Comparison of ENCODE assay signal across 1 cellular context in the genomic region with DNA sequence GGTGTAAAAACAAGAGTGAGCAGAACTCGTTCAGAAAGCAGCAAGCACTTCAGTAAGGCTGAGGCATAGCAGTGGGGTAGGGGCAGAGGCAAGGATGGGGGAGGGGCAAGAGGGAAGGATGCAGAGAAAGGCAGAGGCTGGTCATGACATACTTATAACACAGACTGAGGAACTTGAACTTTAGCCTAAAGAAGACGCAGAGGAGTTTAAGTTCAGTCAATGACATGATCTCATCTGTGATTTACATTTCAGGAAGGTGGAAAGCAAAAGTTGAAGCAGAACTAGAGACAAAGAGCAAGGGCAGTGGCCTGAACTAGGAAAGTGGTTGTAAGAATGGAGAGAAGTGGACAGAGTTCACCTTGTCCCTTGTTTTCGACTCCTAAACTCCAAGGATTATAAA.
TF ChIP-seq lines count a peak whose summit lies in the region.

No MANE protein-coding gene starts in this region.

TF ChIP-seq in GM23338, 12 proteins besides CTCF, POLR2A, EP300 and RAD21 (continued from another document):
- TF ChIP-seq ZNF462 (CRISPR knock-in tag; IDR thresholded peaks at IDR 0.05) (no peak), ETS1 (IDR thresholded peaks at IDR 0.05) (no peak), CREB1 (CRISPR knock-in tag; IDR thresholded peaks at IDR 0.05; ENCODE audit: low read depth) (no peak), ZNF331 (CRISPR knock-in tag; IDR thresholded peaks at IDR 0.05; ENCODE audit: low read depth) (no peak), EZH2phosphoT487 (IDR thresholded peaks at IDR 0.05; ENCODE audit: unreplicated experiment) (no peak), JUNB (IDR thresholded peaks at IDR 0.05; ENCODE audit: unreplicated experiment) (no peak), EZH2 (IDR thresholded peaks at IDR 0.05; ENCODE audit: low read depth, unreplicated experiment) (no peak), ZNF114 (CRISPR knock-in tag; IDR thresholded peaks at IDR 0.05) (no peak)
